10 cellular contexts compared by ENCODE assay signal in the genomic region with DNA sequence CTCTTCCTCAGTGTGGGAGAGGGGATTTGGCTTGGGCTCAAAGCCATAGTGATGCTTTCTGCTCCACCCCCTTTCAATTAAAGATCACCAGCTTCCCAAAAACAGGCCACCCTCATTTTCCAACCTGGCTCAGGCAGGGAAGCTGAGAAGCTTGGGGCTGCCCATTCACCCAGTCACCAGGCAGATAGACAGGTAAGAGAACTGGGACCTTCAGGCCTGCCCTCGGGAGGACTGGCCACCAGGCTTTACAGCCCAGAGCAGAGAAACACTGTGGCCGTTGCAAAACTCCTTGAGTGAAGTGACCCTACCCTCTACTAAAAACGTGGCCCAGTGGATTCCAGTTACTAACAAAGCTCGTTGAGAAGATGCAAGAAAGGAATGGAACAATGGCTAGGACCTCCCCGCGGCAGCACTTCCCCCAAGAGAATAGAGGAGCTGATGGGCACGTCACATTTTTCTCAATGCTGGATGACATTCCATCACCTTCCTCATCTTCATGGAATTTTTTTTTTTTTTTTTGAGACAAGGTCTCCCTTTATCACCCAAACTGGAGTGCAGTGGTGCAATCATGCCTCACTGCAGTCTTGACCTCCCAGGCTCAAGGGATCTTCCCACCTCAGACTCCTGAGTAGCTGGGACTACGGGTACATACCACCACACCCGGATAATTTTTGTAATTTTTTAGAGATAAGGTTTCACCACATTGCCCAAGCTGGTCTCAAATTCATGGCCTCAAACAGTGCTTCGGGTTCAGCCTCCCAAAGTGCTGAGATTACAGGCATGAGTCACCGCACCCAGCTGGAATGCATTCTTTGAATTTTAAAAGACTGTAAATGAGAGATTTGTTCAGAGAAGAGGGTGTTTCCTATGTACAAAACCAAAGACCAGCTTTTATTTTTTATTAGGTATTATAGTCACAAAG. TPM values are rescaled to one million over a fixed set of nuclear protein-coding genes. Genes with fewer than 3 reads are reported as not detected.
A peak's percentile ranks its signal among the peaks of the same experiment; 100 is the strongest.
DNase-seq lines count a peak whose midpoint lies in the region; ATAC-seq, FAIRE-seq and TF ChIP-seq lines count a peak whose summit lies in the region.
"Had no signal": no experiment of that assay in that cellular context is flagged by ENCODE, and none has a peak within 500 bp of the region (broad histone marks: within the 10 kb centered on the region; RNA-seq: fewer than 3 reads in every experiment).

No MANE protein-coding gene starts in this region.

- no peak for FAIRE-seq in GM12892 (lab: Jason Lieb, UNC)

- in situ Hi-C loops in ACHN (cut with HindIII; ENCODE audit: low pct_ligation_motif_present, low pct_unique_long_range_greater_than_20kb, low sequenced_read_pairs): no loop called here

- TF ChIP-seq POLR2A in GM12892 (IDR thresholded peaks at IDR 0.05; ENCODE audit: low read depth, low read length): no peak

- peak; percentile 97 for DNase-seq in ACHN
- peak; percentile 98 for DNase-seq in HT1080 (ENCODE audit: low read depth)
- peak; percentile 82 for DNase-seq in amniotic stem cell (lab: John Stamatoyannopoulos, UW)
- peak; percentile 100 for DNase-seq in kidney tubule cell (ENCODE audit: low spot score)
- DNase-seq in GM12892 (ENCODE audit: insufficient read length): no peak
- DNase-seq in NCI-H2227 (lab: John Stamatoyannopoulos, UW; ENCODE audit: unreplicated experiment): no peak

- ATAC-seq in HG02885 (IDR thresholded peaks at IDR 0.05; ENCODE audit: poor library complexity, unreplicated experiment) (no peak), HG02798 (IDR thresholded peaks at IDR 0.05; ENCODE audit: poor library complexity, unreplicated experiment) (no peak)

RNA-seq across cellular contexts. Expression of gene LIPC, which starts 37.9 kb away (rescaled TPM):
- total RNA-seq in HT1080 (2014; rRNA removed; shearing (Covaris generic)): 0.11 TPM in 1 of 2 replicates, not detected in the other
- polyA plus RNA-seq in HT1080 (2015; cell fraction: cytosol; rRNA removed): not detected in 2 replicates
- 0.07 TPM in 1 of 2 replicates, not detected in the other for polyA plus RNA-seq in HT1080 (2015; cell fraction: nucleus; rRNA removed)
- not detected for polyA plus RNA-seq in GM12892 (2012; ENCODE audit: missing spikeins)
- total RNA-seq: G401, temporal lobe had no signal

Comparison
In these comparisons a context has a peak if more than half of its experiments do, and no peak if none do; other contexts are left out.
1. DNase-seq: peak in ACHN (single experiment), HT1080 (single experiment), amniotic stem cell (single experiment) and kidney tubule cell (single experiment); none in GM12892 (single experiment) and NCI-H2227 (single experiment).